In the genomic region with DNA sequence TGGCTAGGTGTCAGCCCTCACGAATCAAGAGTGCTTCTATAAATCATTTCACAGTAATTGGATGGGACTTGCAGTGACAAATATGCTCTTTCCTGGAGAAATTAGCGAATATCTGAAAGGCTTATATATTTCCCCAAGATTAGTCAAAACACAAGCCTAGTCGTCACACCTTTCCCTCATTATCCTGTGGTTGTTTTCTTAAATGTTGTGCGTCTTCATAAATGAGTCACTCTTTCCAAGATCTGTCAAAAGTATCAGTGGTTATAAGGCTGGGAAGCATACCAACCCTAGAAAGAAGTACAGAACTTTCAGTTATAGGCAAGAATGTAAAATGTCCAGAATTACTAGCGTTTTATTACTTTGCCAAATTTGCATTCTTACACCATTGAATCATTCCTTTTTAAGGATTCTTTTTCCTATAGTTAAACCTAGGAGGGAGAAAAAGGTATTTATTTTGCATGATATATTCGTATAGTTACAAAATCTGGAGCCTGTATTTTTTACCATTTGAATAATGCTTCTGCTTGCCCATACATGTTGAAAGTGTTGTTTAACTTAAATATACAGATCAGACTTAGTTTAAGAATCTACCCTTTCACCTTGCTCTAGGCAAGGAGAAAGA, we compare ENCODE assay signal across 11 cellular contexts. TPM values are rescaled to one million over a fixed set of nuclear protein-coding genes. Genes with fewer than 3 reads are reported as not detected.
DNase-seq lines count a peak whose midpoint lies in the region; ATAC-seq and TF ChIP-seq lines count a peak whose summit lies in the region.
"Had no signal": no experiment of that assay in that cellular context is flagged by ENCODE, and none has a peak within 500 bp of the region (broad histone marks: within the 10 kb centered on the region; RNA-seq: fewer than 3 reads in every experiment).

No MANE protein-coding gene starts in this region.

- CTCF ChIA-PET in HEK293T (lab: Yijun Ruan, JAX), result no interaction called here

- no peak overlapping the region for H2AFZ ChIP-seq in mesenchymal stem cell (ENCODE audit: low read depth, low read length)

- peaks cover 13% of the 10 kb centered on the region for H3K4me1 ChIP-seq in mesenchymal stem cell (ENCODE audit: control insufficient read depth, insufficient read depth, low read depth, low read length)

- H4K91ac ChIP-seq in mesenchymal stem cell (ENCODE audit: low read length), result no peak overlapping the region

- H3K9ac ChIP-seq in mesenchymal stem cell (ENCODE audit: low read length), result peak overlapping the region; percentile 38

- H2BK15ac ChIP-seq in mesenchymal stem cell (ENCODE audit: low read depth, poor library complexity, severe bottlenecking), result no peak overlapping the region

- no peak overlapping the region for H3K18ac ChIP-seq in mesenchymal stem cell (ENCODE audit: low read depth in 1 of 2, low read length in 2 of 2)

- H2BK5ac ChIP-seq in mesenchymal stem cell (ENCODE audit: low read depth, low read length, poor library complexity, severe bottlenecking), result no peak overlapping the region

- H2BK12ac ChIP-seq in mesenchymal stem cell (ENCODE audit: low read length in 2 of 2), result no peak overlapping the region

- no peak overlapping the region for H3K4me2 ChIP-seq in mesenchymal stem cell (ENCODE audit: low read length, poor library complexity, severe bottlenecking)

- H3K36me3 ChIP-seq in mesenchymal stem cell (ENCODE audit: control insufficient read depth in 1 of 2, insufficient read depth in 2 of 2, low read depth in 1 of 2, low read length in 2 of 2), result no peaks in the 10 kb centered on the region
- H3K36me3 ChIP-seq: transverse colon had no signal

- H3K79me1 ChIP-seq in mesenchymal stem cell (replicated peaks; ENCODE audit: low read length, poor library complexity, severe bottlenecking), result no peaks in the 10 kb centered on the region

- no peak overlapping the region for H3K4ac ChIP-seq in mesenchymal stem cell (ENCODE audit: low read depth in 1 of 2, low read length in 2 of 2)

- no peak overlapping the region for H4K8ac ChIP-seq in mesenchymal stem cell (ENCODE audit: low read length)

- no peak for ATAC-seq in HG02610 (IDR thresholded peaks at IDR 0.05; ENCODE audit: unreplicated experiment)
- ATAC-seq in HG02870 (IDR thresholded peaks at IDR 0.05; ENCODE audit: unreplicated experiment), result no peak

- in situ Hi-C loops in ACHN (cut with HindIII; ENCODE audit: low pct_ligation_motif_present, low pct_unique_long_range_greater_than_20kb, low sequenced_read_pairs), result no loop called here

- 13% methylated on average over 1 of the region's 6 CpGs for WGBS in mesenchymal stem cell

- H3K14ac ChIP-seq in mesenchymal stem cell (ENCODE audit: low read length in 2 of 2), result no peak overlapping the region

- no peak overlapping the region for H2AK5ac ChIP-seq in mesenchymal stem cell (ENCODE audit: low read length, severe bottlenecking)

- H3K27me3 ChIP-seq in mesenchymal stem cell (ENCODE audit: control insufficient read depth in 1 of 2, insufficient read depth in 1 of 2, low read length in 2 of 2), result no peaks in the 10 kb centered on the region
- H3K27me3 ChIP-seq: transverse colon had no signal

- H3K27ac ChIP-seq in mesenchymal stem cell (ENCODE audit: low read length, poor library complexity, severe bottlenecking), result peak overlapping the region; percentile 99

- H2BK120ac ChIP-seq in mesenchymal stem cell (ENCODE audit: low read depth, low read length), result no peak overlapping the region

- no peak overlapping the region for H3K23ac ChIP-seq in mesenchymal stem cell (ENCODE audit: low read length in 2 of 2)

- POLR2A ChIA-PET in HEK293T (lab: Yijun Ruan, JAX), result no interaction called here

- no peak overlapping the region for H3K4me3 ChIP-seq in mesenchymal stem cell (ENCODE audit: insufficient read depth in 1 of 2, low read depth in 1 of 2, low read length in 2 of 2)
- H3K4me3 ChIP-seq: transverse colon had no signal

- DNase-seq in ACHN (peak; percentile 40), HEK293T (ENCODE audit: extremely low spot score) (no peak), astrocyte of the hippocampus (ENCODE audit: low read depth, low spot score) (peak; percentile 92), mesenchymal stem cell (peak; percentile 92), NCI-H446 treated with DMSO at 0.1 percent for 48 hours (lab: John Stamatoyannopoulos, UW) (no peak), NCI-H1694 (lab: John Stamatoyannopoulos, UW) (no peak)
- DNase-seq: DMS79, NCI-H2171 treated with DMSO at 0.1 percent for 48 hours, transverse colon had no signal

- H3K9me3 ChIP-seq in mesenchymal stem cell (ENCODE audit: control insufficient read depth, low read length), result no peaks in the 10 kb centered on the region
- H3K9me3 ChIP-seq: transverse colon had no signal

TF ChIP-seq in HEK293T, 16 proteins besides CTCF, POLR2A, EP300 and RAD21:
- TF ChIP-seq, protein P1, sequence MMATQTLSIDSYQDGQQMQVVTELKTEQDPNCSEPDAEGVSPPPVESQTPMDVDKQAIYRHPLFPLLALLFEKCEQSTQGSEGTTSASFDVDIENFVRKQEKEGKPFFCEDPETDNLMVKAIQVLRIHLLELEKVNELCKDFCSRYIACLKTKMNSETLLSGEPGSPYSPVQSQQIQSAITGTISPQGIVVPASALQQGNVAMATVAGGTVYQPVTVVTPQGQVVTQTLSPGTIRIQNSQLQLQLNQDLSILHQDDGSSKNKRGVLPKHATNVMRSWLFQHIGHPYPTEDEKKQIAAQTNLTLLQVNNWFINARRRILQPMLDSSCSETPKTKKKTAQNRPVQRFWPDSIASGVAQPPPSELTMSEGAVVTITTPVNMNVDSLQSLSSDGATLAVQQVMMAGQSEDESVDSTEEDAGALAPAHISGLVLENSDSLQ (IDR thresholded peaks at IDR 0.05), result peak; percentile 68
- no peak for TF ChIP-seq FOXA1 (IDR thresholded peaks at IDR 0.05)
- no peak for TF ChIP-seq SUZ12 (IDR thresholded peaks at IDR 0.05)

RNA-seq across cellular contexts. Expression of a gene that starts 33.6 kb away (rescaled TPM):
- 0.06 TPM for polyA plus RNA-seq in mesenchymal stem cell (2013, experiment 1 of 2)
- polyA plus RNA-seq in mesenchymal stem cell (2013, experiment 2 of 2), result not detected

Comparison
In these comparisons a context has a peak if more than half of its experiments do, and no peak if none do; other contexts are left out.
1. DNase-seq: peak in ACHN (single experiment), astrocyte of the hippocampus (single experiment) and mesenchymal stem cell (single experiment); none in HEK293T (single experiment), NCI-H446 treated with DMSO at 0.1 percent for 48 hours (single experiment) and NCI-H1694 (single experiment).